In genomic region chr17:5587431-5588032, GRCh38 we compare ENCODE assay signal across 8 cellular contexts. TPM values are rescaled to one million over a fixed set of nuclear protein-coding genes. Genes with fewer than 3 reads are reported as not detected.
DNase-seq lines count a peak whose midpoint lies in the region; ATAC-seq and TF ChIP-seq lines count a peak whose summit lies in the region.

No MANE protein-coding gene starts in this region.

- H3K9me3 ChIP-seq in Caco-2 (no peaks in the 10 kb centered on the region), parathyroid adenoma (ENCODE audit: control insufficient read depth, low read length) (no peaks in the 10 kb centered on the region)

- DNase-seq in Caco-2 (peak in 1 of 2 experiments; percentile 37), HEK293T (ENCODE audit: extremely low spot score) (peak; percentile 72), NCI-H82 (lab: John Stamatoyannopoulos, UW) (peak; percentile 91), fibroblast of the conjunctiva (ENCODE audit: low read depth) (peak; percentile 59), omental fat pad (ENCODE audit: low spot score) (no peak)
- DNase-seq in activated T-cell treated with anti-CD3 and anti-CD28 coated beads, Interleukin-2, amount 50 U/mL, for 4 hours = peak; percentile 32

- peak overlapping the region; percentile 44 for H2AFZ ChIP-seq in parathyroid adenoma

- intact Hi-C loops in Caco-2 (cut with micrococcal nuclease; ENCODE audit: unreplicated experiment) = loop anchor here (2.0 to 5.0 kb wide), 2 partner anchors 691 to 835 kb away; no protein-coding TSS in a partner anchor

- H3K79me2 ChIP-seq in parathyroid adenoma = no peaks in the 10 kb centered on the region

- H3K36me3 ChIP-seq in Caco-2 (ENCODE audit: control insufficient read depth, insufficient read depth, low read length) = no peaks in the 10 kb centered on the region
- H3K36me3 ChIP-seq in parathyroid adenoma (ENCODE audit: control insufficient read depth, insufficient read depth, low read length) = no peaks in the 10 kb centered on the region

- no peaks in the 10 kb centered on the region for H3K4me1 Mint-ChIP-seq in Caco-2 (ENCODE audit: low read depth, unreplicated experiment)
- H3K4me1 Mint-ChIP-seq in activated T-cell treated with anti-CD3 and anti-CD28 coated beads, Interleukin-2, amount 50 U/mL, for 4 hours (ENCODE audit: low read depth) = peaks cover 48% of the 10 kb centered on the region

- no peak overlapping the region for H3K27ac Mint-ChIP-seq in Caco-2 (ENCODE audit: unreplicated experiment)

- H3K9me3 Mint-ChIP-seq in Caco-2 (ENCODE audit: unreplicated experiment) = no peaks in the 10 kb centered on the region
- no peaks in the 10 kb centered on the region for H3K9me3 Mint-ChIP-seq in activated T-cell treated with anti-CD3 and anti-CD28 coated beads, Interleukin-2, amount 50 U/mL, for 4 hours

- H3K9ac ChIP-seq in parathyroid adenoma = no peak overlapping the region

- no peak overlapping the region for H3K4me3 Mint-ChIP-seq in Caco-2 (ENCODE audit: unreplicated experiment)
- peak overlapping the region; percentile 13 for H3K4me3 Mint-ChIP-seq in activated T-cell treated with anti-CD3 and anti-CD28 coated beads, Interleukin-2, amount 50 U/mL, for 4 hours

- ATAC-seq in activated T-cell treated with anti-CD3 and anti-CD28 coated beads, Interleukin-2, amount 50 U/mL, for 4 hours = peak in 1 of 2 donors; percentile 20
- no peak for ATAC-seq in omental fat pad (ENCODE audit: low FRiP score)
- ATAC-seq in HG02759 (IDR thresholded peaks at IDR 0.05; ENCODE audit: unreplicated experiment) = no peak

- H3K27me3 ChIP-seq in Caco-2 (replicated peaks; ENCODE audit: control insufficient read depth, insufficient read depth, low read length) = no peaks in the 10 kb centered on the region
- no peaks in the 10 kb centered on the region for H3K27me3 ChIP-seq in parathyroid adenoma (ENCODE audit: control insufficient read depth, insufficient read depth, low read length)

- H3K27ac ChIP-seq in parathyroid adenoma = no peak overlapping the region

- POLR2A ChIA-PET in Caco-2 (lab: Charles Lee) = no interaction called here
- POLR2A ChIA-PET in HEK293T (lab: Yijun Ruan, JAX) = no interaction called here

- H3K27me3 Mint-ChIP-seq in Caco-2 (ENCODE audit: insufficient read depth, unreplicated experiment) = peaks cover 3% of the 10 kb centered on the region
- H3K27me3 Mint-ChIP-seq in activated T-cell treated with anti-CD3 and anti-CD28 coated beads, Interleukin-2, amount 50 U/mL, for 4 hours (ENCODE audit: low read depth) = no peaks in the 10 kb centered on the region

- no peaks in the 10 kb centered on the region for H3K4me1 ChIP-seq in Caco-2
- H3K4me1 ChIP-seq in parathyroid adenoma = no peaks in the 10 kb centered on the region

- H3K36me3 Mint-ChIP-seq in Caco-2 (ENCODE audit: insufficient read depth, unreplicated experiment) = no peaks in the 10 kb centered on the region
- H3K36me3 Mint-ChIP-seq in activated T-cell treated with anti-CD3 and anti-CD28 coated beads, Interleukin-2, amount 50 U/mL, for 4 hours (ENCODE audit: insufficient read depth) = no peaks in the 10 kb centered on the region

- H3K4me3 ChIP-seq in Caco-2 (ENCODE audit: low read depth, low read length) (no peak overlapping the region), parathyroid adenoma (ENCODE audit: low read depth, low read length) (no peak overlapping the region)

- H3K4me2 ChIP-seq in parathyroid adenoma (ENCODE audit: low read length) = no peak overlapping the region

- no TSS peak for BruUV-seq in Caco-2 (replicated peaks; lab: Mats Ljungman, UMichigan)

- peak; percentile 58 to 66 for TF ChIP-seq CTCF in Caco-2 (IDR thresholded peaks at IDR 0.05; ENCODE audit: insufficient read depth in 1 of 2, low read depth in 1 of 2, low read length in 1 of 2, severe bottlenecking in 1 of 2, unreplicated experiment in 1 of 2)
- TF ChIP-seq CTCF in parathyroid adenoma (IDR thresholded peaks at IDR 0.05) = peak; percentile 93
- TF ChIP-seq CTCF in omental fat pad (IDR thresholded peaks at IDR 0.05) = peak in 1 of 3 donors; percentile 70

- CTCF ChIA-PET in Caco-2 (lab: Charles Lee) = no interaction called here
- CTCF ChIA-PET in HEK293T (lab: Yijun Ruan, JAX) = no interaction called here

TF ChIP-seq in HEK293T, 16 proteins besides CTCF, POLR2A, EP300 and RAD21:
- TF ChIP-seq SP1 (IDR thresholded peaks at IDR 0.05) (no peak), ARNT (IDR thresholded peaks at IDR 0.05) (no peak), CTBP1 (IDR thresholded peaks at IDR 0.05; ENCODE audit: borderline replicate concordance) (no peak), ELF4 (IDR thresholded peaks at IDR 0.05) (no peak), ZNF384 (IDR thresholded peaks at IDR 0.05) (no peak), FOXM1 (IDR thresholded peaks at IDR 0.05; ENCODE audit: borderline replicate concordance) (no peak), FOXA1 (IDR thresholded peaks at IDR 0.05) (no peak), LEF1 (IDR thresholded peaks at IDR 0.05; ENCODE audit: borderline replicate concordance) (no peak), PKNOX1 (IDR thresholded peaks at IDR 0.05) (no peak), NFRKB (IDR thresholded peaks at IDR 0.05) (no peak), TARDBP (IDR thresholded peaks at IDR 0.05) (no peak), SUZ12 (IDR thresholded peaks at IDR 0.05) (no peak), BHLHE40 (IDR thresholded peaks at IDR 0.05; ENCODE audit: borderline replicate concordance) (no peak), HDGF (IDR thresholded peaks at IDR 0.05; ENCODE audit: borderline replicate concordance) (no peak), L3MBTL2 (conservative IDR thresholded peaks at IDR 0.05) (no peak)

RNA-seq across cellular contexts. Expression of gene NLRP1, which starts 3.2 kb away (rescaled TPM):
- total RNA-seq in Caco-2 (2022) (0.09 and 0.28 TPM in 2 replicates), omental fat pad (10 to 100 TPM; 26.1 to 88.3 (median 28.8) TPM)
- 10 to 100 TPM; 13.0 to 14.9 (median 14.7) TPM for total RNA-seq in activated T-cell treated with anti-CD3 and anti-CD28 coated beads, Interleukin-2, amount 50 U/mL, for 4 hours

Comparison
In these comparisons a context has a peak if more than half of its experiments do, and no peak if none do; other contexts are left out.
1. RNA of gene NLRP1, which starts 3.2 kb away (total RNA-seq): 26.1 to 88.3 TPM in omental fat pad and 13.0 to 14.9 TPM in activated T-cell treated with anti-CD3 and anti-CD28 coated beads, Interleukin-2, amount 50 U/mL, for 4 hours; 0.09 to 0.28 TPM in Caco-2; every median in the first group is over 10 times any median in the second.